ENCODE assay signal across 18 cellular contexts in genomic region chr1:77037990-77038389, GRCh38.
DNase-seq lines count a peak whose midpoint lies in the region; ATAC-seq, FAIRE-seq and TF ChIP-seq lines count a peak whose summit lies in the region.
"Had no signal": no experiment of that assay in that cellular context is flagged by ENCODE, and none has a peak within 500 bp of the region (broad histone marks: within the 10 kb centered on the region; RNA-seq: fewer than 3 reads in every experiment).

No MANE protein-coding gene starts in this region.

- H3K4me2 ChIP-seq in astrocyte (ENCODE audit: low read length): no peak overlapping the region
- H3K4me2 ChIP-seq: SK-N-SH had no signal

- H3K27ac ChIP-seq in astrocyte (ENCODE audit: low read depth, low read length): no peak overlapping the region

- no peak overlapping the region for H3K4me3 ChIP-seq in astrocyte (ENCODE audit: insufficient read depth, low read depth, low read length)
- H3K4me3 ChIP-seq in skeletal muscle cell (ENCODE audit: low read depth, low read length): no peak overlapping the region

- no peak overlapping the region for H3K9ac ChIP-seq in astrocyte (ENCODE audit: low read length)
- H3K9ac ChIP-seq: SK-N-SH had no signal

- peak; percentile 71 for DNase-seq in NCI-H69 (lab: John Stamatoyannopoulos, UW)
- no peak for DNase-seq in astrocyte (ENCODE audit: low read depth)
- DNase-seq in inferior parietal cortex (ENCODE audit: extremely low spot score): peak; percentile 27
- peak; percentile 26 for DNase-seq in skeletal muscle cell (ENCODE audit: low read depth)
- no peak for DNase-seq in NCI-H2196 treated with DMSO at 0.1 percent for 48 hours (lab: John Stamatoyannopoulos, UW; ENCODE audit: unreplicated experiment)
- DNase-seq in NCI-H1092 treated with DMSO at 0.1 percent for 48 hours (lab: John Stamatoyannopoulos, UW): no peak
- DNase-seq: AML-193, DMS79 treated with DMSO at 0.1 percent for 48 hours, H9, KG1, NCI-H1436, NCI-H2029, NCI-H748 treated with DMSO at 0.1 percent for 48 hours, OCI-M1, SHP77 treated with DMSO at 0.1 percent for 48 hours, SK-N-SH had no signal

- H4K20me1 ChIP-seq in astrocyte (ENCODE audit: insufficient read depth, low read length): no peaks in the 10 kb centered on the region

- H3K4me3 Mint-ChIP-seq in astrocyte (ENCODE audit: unreplicated experiment): no peak overlapping the region
- H3K4me3 Mint-ChIP-seq: H9 had no signal

- no peaks in the 10 kb centered on the region for H3K27me3 ChIP-seq in astrocyte (ENCODE audit: insufficient read depth, low read length)

- no peak for ATAC-seq in HG02798 (IDR thresholded peaks at IDR 0.05; ENCODE audit: poor library complexity, unreplicated experiment)

- peaks cover 10% of the 10 kb centered on the region for H3K4me1 Mint-ChIP-seq in astrocyte (ENCODE audit: low read depth, unreplicated experiment)

- no peak overlapping the region for H2AFZ ChIP-seq in astrocyte (ENCODE audit: low read depth, low read length)

- H3K9me3 Mint-ChIP-seq in astrocyte (ENCODE audit: unreplicated experiment): no peaks in the 10 kb centered on the region

- H3K4me1 ChIP-seq in astrocyte (ENCODE audit: insufficient read depth, low read length): peaks cover 6% of the 10 kb centered on the region

- H3K36me3 Mint-ChIP-seq in astrocyte (ENCODE audit: low read depth, unreplicated experiment): no peaks in the 10 kb centered on the region
- H3K36me3 Mint-ChIP-seq: CD14-positive monocyte had no signal

- no peaks in the 10 kb centered on the region for H3K79me2 ChIP-seq in astrocyte (ENCODE audit: insufficient read depth, low read length)

- H3K27ac Mint-ChIP-seq in astrocyte (ENCODE audit: unreplicated experiment): peak overlapping the region; percentile 1
- H3K27ac Mint-ChIP-seq: CD14-positive monocyte, H9 had no signal

- no peaks in the 10 kb centered on the region for H3K36me3 ChIP-seq in astrocyte (ENCODE audit: insufficient read depth, low read length)

- no peaks in the 10 kb centered on the region for H3K9me3 ChIP-seq in astrocyte (ENCODE audit: insufficient read depth, low read depth, low read length)
- H3K9me3 ChIP-seq: SK-N-SH had no signal

- TF ChIP-seq CTCF in astrocyte (IDR thresholded peaks at IDR 0.05; ENCODE audit: insufficient read depth, low read depth, low read length): no peak

- FAIRE-seq in astrocyte (lab: Jason Lieb, UNC): no peak

- H3K27me3 Mint-ChIP-seq in astrocyte (ENCODE audit: low read depth, unreplicated experiment): peaks cover 10% of the 10 kb centered on the region

Comparison
In these comparisons a context has a peak if more than half of its experiments do, and no peak if none do; other contexts are left out.
1. DNase-seq: peak in NCI-H69 (single experiment), inferior parietal cortex (single experiment) and skeletal muscle cell (single experiment); none in astrocyte (single experiment), NCI-H2196 treated with DMSO at 0.1 percent for 48 hours (single experiment) and NCI-H1092 treated with DMSO at 0.1 percent for 48 hours (single experiment).